Comparison of ENCODE assay signal across 30 cellular contexts in the genomic region with DNA sequence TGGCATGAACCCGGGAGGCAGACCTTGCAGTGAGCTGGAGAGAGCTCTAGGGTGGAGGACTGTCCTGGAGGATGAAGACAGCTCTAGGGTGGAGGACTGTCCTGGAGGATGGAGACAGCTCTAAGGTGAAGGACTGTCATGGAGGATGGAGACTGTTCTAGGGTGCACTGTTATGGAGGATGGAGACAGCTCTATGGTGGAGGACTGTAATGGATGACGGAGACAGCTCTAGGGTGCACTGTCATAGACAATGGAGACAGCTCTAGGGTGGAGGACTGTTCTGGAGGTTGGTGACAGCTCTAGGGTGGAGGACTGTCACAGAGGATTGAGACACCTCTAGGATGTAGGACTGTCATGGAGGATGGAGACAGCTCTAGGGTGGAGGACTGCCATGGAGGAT. TPM values are rescaled to one million over a fixed set of nuclear protein-coding genes. Genes with fewer than 3 reads are reported as not detected.
"Had no signal": no experiment of that assay in that cellular context is flagged by ENCODE, and none has a peak within 500 bp of the region (broad histone marks: within the 10 kb centered on the region; RNA-seq: fewer than 3 reads in every experiment).

No MANE protein-coding gene starts in this region.

- H3K36me3 ChIP-seq: left lung, lower lobe of right lung, neutrophil, ovary, right atrium auricular region, right lobe of liver, stomach, thyroid gland, transverse colon, upper lobe of left lung had no signal

- H3K36me3 Mint-ChIP-seq: immature natural killer cell; naive thymus-derived CD8-positive, alpha-beta T cell; stimulated activated memory B cell treated with anti-CD40 and anti-IgM and Interleukin-4, amounts not matched to agents 10 μg/mL and 1 μg/mL and 100 μg/mL, for 72 hours had no signal

- H3K4me1 Mint-ChIP-seq: immature natural killer cell; naive thymus-derived CD8-positive, alpha-beta T cell; nephron; neural crest cell; stimulated activated memory B cell treated with anti-CD40 and anti-IgM and Interleukin-4, amounts not matched to agents 10 μg/mL and 1 μg/mL and 100 μg/mL, for 72 hours had no signal

- H3K27me3 ChIP-seq: ovary, right atrium auricular region, right lobe of liver, testis, thyroid gland, upper lobe of left lung had no signal

- H3K9me3 ChIP-seq: left lung, lower lobe of right lung, neutrophil, ovary, right atrium auricular region, right lobe of liver, stomach, testis, thyroid gland, transverse colon, upper lobe of left lung had no signal

- H3K4me3 ChIP-seq: left lung, lower lobe of right lung, ovary, right atrium auricular region, right lobe of liver, smooth muscle cell, stomach, testis, thyroid gland, transverse colon, upper lobe of left lung had no signal

- H3K4me2 ChIP-seq: smooth muscle cell had no signal

- DNase-seq: hypothalamus; immature natural killer cell; lower lobe of right lung; mammary epithelial cell; mesenchymal stem cell; naive thymus-derived CD8-positive, alpha-beta T cell; occipital lobe; ovary; stimulated activated CD4-positive, alpha-beta T cell treated with anti-CD3 and anti-CD28 coated beads, Interleukin-1b, Interleukin-23, amount 100 ng/mL, for 48 hours; stimulated activated CD4-positive, alpha-beta T cell treated with anti-CD3 and anti-CD28 coated beads, Interleukin-2, amount 100 ng/mL, for 48 hours; stimulated activated CD4-positive, alpha-beta T cell treated with anti-CD3 and anti-CD28 coated beads, Interleukin-4, amount 100 ng/mL, for 4 hours; stimulated activated CD8-positive, alpha-beta memory T cell treated with anti-CD3 and anti-CD28 coated beads, Interleukin-4, amount 100 ng/mL, for 48 hours; stimulated activated naive CD8-positive, alpha-beta T cell treated with anti-CD3 and anti-CD28 coated beads, Interleukin-15, Interleukin-2, amounts not matched to agents 100 U/mL and 50 U/mL, for 24 hours; stomach; testis; thyroid gland; transverse colon had no signal

- H3K27ac ChIP-seq: left lung, lower lobe of right lung, neutrophil, ovary, right atrium auricular region, right lobe of liver, stomach, testis, thyroid gland, transverse colon, upper lobe of left lung had no signal

- H3K4me1 ChIP-seq: left lung, lower lobe of right lung, right atrium auricular region, right lobe of liver, stomach, testis, thyroid gland, transverse colon, upper lobe of left lung had no signal

- ATAC-seq: left colon; left lung; naive thymus-derived CD8-positive, alpha-beta T cell; right lobe of liver; stimulated activated naive CD8-positive, alpha-beta T cell treated with anti-CD3 and anti-CD28 coated beads, Interleukin-15, Interleukin-2, amounts not matched to agents 100 U/mL and 50 U/mL, for 24 hours had no signal

- H3K27ac Mint-ChIP-seq: immature natural killer cell; nephron; progenitor cell of endocrine pancreas; stimulated activated memory B cell treated with anti-CD40 and anti-IgM and Interleukin-4, amounts not matched to agents 10 μg/mL and 1 μg/mL and 100 μg/mL, for 72 hours had no signal

- H3K4me3 Mint-ChIP-seq: immature natural killer cell; naive thymus-derived CD8-positive, alpha-beta T cell; neural crest cell; stimulated activated memory B cell treated with anti-CD40 and anti-IgM and Interleukin-4, amounts not matched to agents 10 μg/mL and 1 μg/mL and 100 μg/mL, for 72 hours had no signal

RNA-seq across cellular contexts. Expression of a gene that starts 21.1 kb away (rescaled TPM):
- total RNA-seq: left colon; mucosa of gallbladder; naive thymus-derived CD8-positive, alpha-beta T cell; neural crest cell; progenitor cell of endocrine pancreas; pulmonary artery endothelial cell; right atrium auricular region; right lobe of liver; smooth muscle cell had no signal
- polyA plus RNA-seq: immature natural killer cell; mammary epithelial cell; naive thymus-derived CD8-positive, alpha-beta T cell had no signal
